In the genomic region with DNA sequence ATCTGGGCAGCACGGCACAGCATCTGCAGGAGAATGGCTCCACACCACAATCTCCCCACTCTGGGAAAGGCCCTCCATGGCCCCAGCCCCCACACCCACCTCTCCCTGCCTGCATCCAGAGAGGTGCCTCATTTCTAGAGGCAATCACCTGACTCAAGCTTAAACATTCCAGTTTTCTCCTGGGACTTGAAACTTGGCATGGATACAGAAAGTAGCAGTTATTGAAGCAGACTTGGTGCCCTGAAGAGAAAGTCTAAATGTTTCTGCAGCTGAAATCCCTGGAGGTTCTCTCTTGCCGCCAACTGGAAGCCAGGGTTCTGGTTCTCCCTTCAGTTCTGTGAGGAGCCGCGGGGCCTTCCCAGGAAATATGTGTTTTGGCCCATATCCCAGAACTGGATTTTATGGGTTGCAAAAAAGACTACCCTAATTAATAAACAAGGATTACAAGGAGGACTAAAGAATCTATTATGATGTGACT, we compare ENCODE assay signal across 12 cellular contexts.
DNase-seq lines count a peak whose midpoint lies in the region; ATAC-seq, FAIRE-seq and TF ChIP-seq lines count a peak whose summit lies in the region.
"Had no signal": no experiment of that assay in that cellular context is flagged by ENCODE, and none has a peak within 500 bp of the region (broad histone marks: within the 10 kb centered on the region; RNA-seq: fewer than 3 reads in every experiment).

No MANE protein-coding gene starts in this region.

- H3K79me1 ChIP-seq in H9 (ENCODE audit: insufficient read depth, low read depth, low read length, poor library complexity, severe bottlenecking): no peaks in the 10 kb centered on the region

- no peaks in the 10 kb centered on the region for H3K23me2 ChIP-seq in H9 (ENCODE audit: insufficient read length, low read depth, low read length, poor library complexity, severe bottlenecking)

- in situ Hi-C loops in astrocyte of the cerebellum (cut with HindIII; ENCODE audit: low sequenced_read_pairs): no loop called here

- H2BK12ac ChIP-seq in H9 (ENCODE audit: insufficient read length, low read depth, low read length): no peak overlapping the region

- peaks cover 6 to 30% (median 18%) of the 10 kb centered on the region in 3 experiments; a peak in 6 of 7 replicates for H3K36me3 Mint-ChIP-seq in H9 (ENCODE audit: insufficient read depth in 1 of 3, low read depth in 3 of 3)
- no peaks in the 10 kb centered on the region for H3K36me3 Mint-ChIP-seq in activated CD4-positive, alpha-beta T cell treated with anti-CD3 and anti-CD28 coated beads for 36 hours (ENCODE audit: low read depth)

- H3K4me3 ChIP-seq in A673 (ENCODE audit: low read depth, low read length, poor library complexity, severe bottlenecking) (no peak overlapping the region), astrocyte of the cerebellum (ENCODE audit: low read depth, low read length) (no peak overlapping the region), OCI-LY7 (ENCODE audit: low read depth, low read length, poor library complexity, severe bottlenecking) (no peak overlapping the region)
- H3K4me3 ChIP-seq: BLaER1 had no signal

- peaks cover 26 to 29% of the 10 kb centered on the region in 2 experiments for H3K9me3 Mint-ChIP-seq in H9
- H3K9me3 Mint-ChIP-seq in activated CD4-positive, alpha-beta T cell treated with anti-CD3 and anti-CD28 coated beads for 36 hours (ENCODE audit: low read depth): no peaks in the 10 kb centered on the region

- no peaks in the 10 kb centered on the region for H3K36me3 ChIP-seq in A673 (ENCODE audit: insufficient read depth, low read length, poor library complexity, severe bottlenecking)
- H3K36me3 ChIP-seq in OCI-LY7 (ENCODE audit: insufficient read depth, low read length): no peaks in the 10 kb centered on the region
- H3K36me3 ChIP-seq: BLaER1 had no signal

- no peak overlapping the region for H4K91ac ChIP-seq in H9 (ENCODE audit: insufficient read length, low read depth, low read length)

- no peak for TF ChIP-seq POLR2A in GM12892 (IDR thresholded peaks at IDR 0.05; ENCODE audit: low read depth, low read length)

- BruUV-seq in A673 (replicated peaks; lab: Mats Ljungman, UMichigan): no TSS peak
- no TSS peak for BruUV-seq in OCI-LY7 (replicated peaks; lab: Mats Ljungman, UMichigan)

- no peak for ATAC-seq in activated CD4-positive, alpha-beta T cell treated with anti-CD3 and anti-CD28 coated beads for 36 hours
- ATAC-seq: HepG2 had no signal

- H3K4me3 Mint-ChIP-seq in H9: no peak overlapping the region
- no peak overlapping the region for H3K4me3 Mint-ChIP-seq in activated CD4-positive, alpha-beta T cell treated with anti-CD3 and anti-CD28 coated beads for 36 hours

- no peaks in the 10 kb centered on the region for H4K20me1 ChIP-seq in H9 (ENCODE audit: control insufficient read depth, insufficient read depth, insufficient read length)
- no peaks in the 10 kb centered on the region for H4K20me1 ChIP-seq in OCI-LY7 (ENCODE audit: insufficient read depth, low read length)
- H4K20me1 ChIP-seq: BLaER1 had no signal

- H3K4me1 Mint-ChIP-seq in H9: peaks cover 54 to 61% of the 10 kb centered on the region in 2 experiments
- peaks cover 20% of the 10 kb centered on the region for H3K4me1 Mint-ChIP-seq in activated CD4-positive, alpha-beta T cell treated with anti-CD3 and anti-CD28 coated beads for 36 hours

- H3K14ac ChIP-seq in H9 (ENCODE audit: insufficient read depth, low read length): peak overlapping the region; percentile 27; the same call in 1 of the 2 replicates

- no peak overlapping the region for H4K8ac ChIP-seq in H9 (replicated peaks; ENCODE audit: insufficient read length, low read depth, low read length)

- peak; percentile 91 for DNase-seq in A673 (ENCODE audit: low spot score)
- DNase-seq in H9: no peak
- DNase-seq in astrocyte of the cerebellum (ENCODE audit: low read depth): peak; percentile 27
- peak; percentile 17 for DNase-seq in iris pigment epithelial cell (ENCODE audit: low read depth)
- no peak for DNase-seq in GM12892 (ENCODE audit: insufficient read length)
- DNase-seq in activated CD4-positive, alpha-beta T cell treated with anti-CD3 and anti-CD28 coated beads for 36 hours: no peak
- no peak for DNase-seq in NCI-H187 (lab: John Stamatoyannopoulos, UW)
- DNase-seq in OCI-LY7 (ENCODE audit: low spot score): no peak
- DNase-seq: stimulated activated CD8-positive, alpha-beta memory T cell treated with anti-CD3 and anti-CD28 coated beads, Interleukin-4, amount 100 ng/mL, for 48 hours had no signal

- no peak overlapping the region for H3T11ph ChIP-seq in H9 (ENCODE audit: low read length)

- TF ChIP-seq CTCF in A673 (conservative IDR thresholded peaks at IDR 0.05; ENCODE audit: low read depth, low read length) (no peak), H9 (conservative IDR thresholded peaks at IDR 0.05) (no peak), astrocyte of the cerebellum (IDR thresholded peaks at IDR 0.05; ENCODE audit: low read depth, low read length, missing control alignments) (no peak), OCI-LY7 (conservative IDR thresholded peaks at IDR 0.05; ENCODE audit: low read length) (no peak)

- no CpG with 5 or more reads among the region's 4 CpGs for WGBS in H9 (ENCODE audit: extremely low coverage, insufficient read length, low lambda C conversion rate)

- no peak overlapping the region for H4K5ac ChIP-seq in H9 (ENCODE audit: insufficient read length, low read depth, low read length)

- H3K4me1 ChIP-seq in A673 (ENCODE audit: insufficient read depth, low read length, poor library complexity, severe bottlenecking) (peaks cover 57% of the 10 kb centered on the region), H9 (ENCODE audit: insufficient read depth, low read length) (peaks cover 3% of the 10 kb centered on the region), OCI-LY7 (ENCODE audit: insufficient read depth, low read length, poor library complexity, severe bottlenecking) (no peaks in the 10 kb centered on the region)

- H3K27ac ChIP-seq in A673 (ENCODE audit: low read depth, low read length, poor library complexity, severe bottlenecking) (peak overlapping the region; percentile 67), H9 (ENCODE audit: insufficient read length, low read depth, low read length) (no peak overlapping the region), OCI-LY7 (ENCODE audit: low read depth, low read length, poor library complexity, severe bottlenecking) (no peak overlapping the region)
- H3K27ac ChIP-seq: BLaER1 had no signal

- no peak for FAIRE-seq in GM12892 (lab: Jason Lieb, UNC)
- FAIRE-seq: endothelial cell of umbilical vein, HepG2 had no signal

- H3K27me3 ChIP-seq in A673 (replicated peaks; ENCODE audit: insufficient read depth, low read depth, low read length, poor library complexity) (no peaks in the 10 kb centered on the region), H9 (ENCODE audit: insufficient read depth, low read length) (no peaks in the 10 kb centered on the region)
- H3K27me3 ChIP-seq: BLaER1 had no signal

- no peak overlapping the region for H3K56ac ChIP-seq in H9 (ENCODE audit: insufficient read length, low read depth, low read length)

- peaks cover 2% of the 10 kb centered on the region; the same call in 1 of the 2 replicates for H3K27me3 Mint-ChIP-seq in H9 (ENCODE audit: low read depth)
- H3K27me3 Mint-ChIP-seq in activated CD4-positive, alpha-beta T cell treated with anti-CD3 and anti-CD28 coated beads for 36 hours: no peaks in the 10 kb centered on the region

- H2AFZ ChIP-seq in H9 (ENCODE audit: low read length) (no peak overlapping the region), OCI-LY7 (ENCODE audit: low read length) (no peak overlapping the region)

- intact Hi-C loops in A673 (cut with micrococcal nuclease; ENCODE audit: unreplicated experiment): no loop called here
- intact Hi-C loops in activated CD4-positive, alpha-beta T cell treated with anti-CD3 and anti-CD28 coated beads for 36 hours (cut with DNase I, micrococcal nuclease): no loop called here
- intact Hi-C loops in OCI-LY7 (cut with micrococcal nuclease; ENCODE audit: unreplicated experiment): no loop called here

- no peaks in the 10 kb centered on the region for H3K79me2 ChIP-seq in H9 (ENCODE audit: insufficient read depth, low read length)
- no peaks in the 10 kb centered on the region for H3K79me2 ChIP-seq in OCI-LY7 (ENCODE audit: insufficient read depth, low read depth, low read length)

- H3K4me2 ChIP-seq in H9 (ENCODE audit: insufficient read depth, insufficient read length, low read length) (no peak overlapping the region), OCI-LY7 (ENCODE audit: low read length) (no peak overlapping the region)
- H3K4me2 ChIP-seq: BLaER1 had no signal

- H3K27ac Mint-ChIP-seq in H9: peak overlapping the region in 1 of 3 experiments; percentile 79; a peak in 1 of 7 replicates
- H3K27ac Mint-ChIP-seq in activated CD4-positive, alpha-beta T cell treated with anti-CD3 and anti-CD28 coated beads for 36 hours: no peak overlapping the region

- H3K9ac ChIP-seq in H9 (ENCODE audit: extremely low read depth, insufficient read length, low read length): no peak overlapping the region
- H3K9ac ChIP-seq: BLaER1 had no signal

- H3K9me2 ChIP-seq in OCI-LY7 (ENCODE audit: insufficient read depth, low read length): no peaks in the 10 kb centered on the region

- no peak overlapping the region for H2BK5ac ChIP-seq in H9 (ENCODE audit: insufficient read length, low read length)

- H2AK5ac ChIP-seq in H9 (ENCODE audit: insufficient read length, low read length): no peak overlapping the region

- H3K9me3 ChIP-seq in A673 (ENCODE audit: low read depth, low read length, poor library complexity, severe bottlenecking) (no peaks in the 10 kb centered on the region), H9 (ENCODE audit: control insufficient read depth, low read depth, low read length) (no peaks in the 10 kb centered on the region), OCI-LY7 (ENCODE audit: low read length) (no peaks in the 10 kb centered on the region)
- H3K9me3 ChIP-seq: BLaER1 had no signal

- H3K4ac ChIP-seq in H9 (ENCODE audit: low read depth, low read length): no peak overlapping the region

- POLR2A ChIA-PET in A673 (lab: Charles Lee; ENCODE audit: low non-redundant PET): interaction anchor here (0.6 kb wide), 1 partner anchor 128 kb away, joined by 4 read pairs; no protein-coding TSS in a partner anchor
- POLR2A ChIA-PET in activated CD4-positive, alpha-beta T cell treated with anti-CD3 and anti-CD28 coated beads for 36 hours (lab: Charles Lee): no interaction called here
- POLR2A ChIA-PET in OCI-LY7 (lab: Charles Lee): no interaction called here

- H3K23ac ChIP-seq in H9 (ENCODE audit: insufficient read length, low read depth, low read length): no peak overlapping the region

- CTCF ChIA-PET in A673 (lab: Charles Lee): no interaction called here
- CTCF ChIA-PET in activated CD4-positive, alpha-beta T cell treated with anti-CD3 and anti-CD28 coated beads for 36 hours (lab: Charles Lee): no interaction called here
- CTCF ChIA-PET in OCI-LY7 (lab: Charles Lee; ENCODE audit: unreplicated experiment): no interaction called here

- H2BK15ac ChIP-seq in H9 (ENCODE audit: low read depth, low read length): no peak overlapping the region

- H2BK120ac ChIP-seq in H9 (ENCODE audit: low read depth, low read length, poor library complexity, severe bottlenecking): no peak overlapping the region

- H2BK20ac ChIP-seq in H9 (ENCODE audit: low read depth, low read length, poor library complexity, severe bottlenecking): no peak overlapping the region

- peak overlapping the region; percentile 23 for H3K18ac ChIP-seq in H9 (ENCODE audit: insufficient read length, low read depth, low read length)

Comparison
In these comparisons a context has a peak if more than half of its experiments do, and no peak if none do; other contexts are left out.
1. DNase-seq: peak in A673 (single experiment), astrocyte of the cerebellum (single experiment) and iris pigment epithelial cell (single experiment); none in H9 (single experiment), GM12892 (single experiment), activated CD4-positive, alpha-beta T cell treated with anti-CD3 and anti-CD28 coated beads for 36 hours (single experiment), NCI-H187 (0 of 2) and OCI-LY7 (single experiment).